1 cellular context compared by ENCODE assay signal in genomic region chr4:1899149-1900086, GRCh38.
TF ChIP-seq lines count a peak whose summit lies in the region.

No MANE protein-coding gene starts in this region.

TF ChIP-seq in K562, 482 proteins besides CTCF, POLR2A, EP300 and RAD21 (continued from another document):
- peak; percentile 72; the same call in 1 of the 2 replicates for TF ChIP-seq TFAP4 (CRISPR knock-in tag; IDR thresholded peaks at IDR 0.05; ENCODE audit: borderline replicate concordance)
- TF ChIP-seq IFI16 (CRISPR knock-in tag; IDR thresholded peaks at IDR 0.05) = no peak
- TF ChIP-seq ZNF699 (CRISPR knock-in tag; IDR thresholded peaks at IDR 0.05; ENCODE audit: insufficient replicate concordance) = no peak
- peak; percentile 91; the same call in 1 of the 2 replicates for TF ChIP-seq RREB1 (CRISPR knock-in tag; IDR thresholded peaks at IDR 0.05)
- TF ChIP-seq ETS1 (conservative IDR thresholded peaks at IDR 0.05; ENCODE audit: control insufficient read depth, low read depth, low read length) = 0 out of 2 replicates have a peak, but pooled peaks have one; percentile 35
- TF ChIP-seq MNT (conservative IDR thresholded peaks at IDR 0.05) = 0 out of 4 replicates have a peak, but pooled peaks of 1 of the 2 experiments have one; percentile 21
- peak; percentile 17; the same call in 1 of the 2 replicates for TF ChIP-seq ZBTB33 (CRISPR knock-in tag; IDR thresholded peaks at IDR 0.05)
- 0 out of 2 replicates have a peak, but pooled peaks have one; percentile 34 for TF ChIP-seq MAX (CRISPR knock-in tag; IDR thresholded peaks at IDR 0.05)
- TF ChIP-seq ZNF274 (IDR thresholded peaks at IDR 0.05; ENCODE audit: borderline replicate concordance, low read depth, low read length) = no peak
- TF ChIP-seq CC2D1A (IDR thresholded peaks at IDR 0.05) = peak; percentile 42
- peak; percentile 10; the same call in 1 of the 2 replicates for TF ChIP-seq JUND (IDR thresholded peaks at IDR 0.05; ENCODE audit: borderline replicate concordance, low read depth, low read length)
- TF ChIP-seq JUND (tag; IDR thresholded peaks at IDR 0.05; ENCODE audit: borderline replicate concordance, low read depth, low read length) = peak; percentile 19; the same call in 1 of the 3 replicates
- TF ChIP-seq RB1 (IDR thresholded peaks at IDR 0.05; ENCODE audit: low read depth) = peak; percentile 68; the same call in 1 of the 2 replicates
- TF ChIP-seq KAT7 (CRISPR knock-in tag; IDR thresholded peaks at IDR 0.05; ENCODE audit: borderline replicate concordance) = 0 out of 2 replicates have a peak, but pooled peaks have one; percentile 48
- peak; percentile 84 for TF ChIP-seq DEAF1 (CRISPR knock-in tag; IDR thresholded peaks at IDR 0.05)
- peak; percentile 68 to 97; a peak in 3 of 4 replicates for TF ChIP-seq RCOR1 (IDR thresholded peaks at IDR 0.05; ENCODE audit: borderline replicate concordance in 1 of 2, low read depth in 2 of 2, low read length in 2 of 2)
- peak; percentile 44; the same call in 1 of the 2 replicates for TF ChIP-seq STAG1 (CRISPR knock-in tag; IDR thresholded peaks at IDR 0.05; ENCODE audit: borderline replicate concordance)
- peak in 1 of 2 experiments; percentile 45; a peak in 1 of 4 replicates for TF ChIP-seq MAZ (CRISPR knock-in tag; conservative IDR thresholded peaks at IDR 0.05 in 1 of 2, IDR thresholded peaks at IDR 0.05 in 1 of 2)
- TF ChIP-seq ZMIZ1 (IDR thresholded peaks at IDR 0.05; ENCODE audit: low read depth in 2 of 2, low read length in 2 of 2) = 0 out of 4 replicates have a peak, but pooled peaks of 1 of the 2 experiments have one; percentile 33
- TF ChIP-seq CXXC5 (CRISPR knock-in tag; IDR thresholded peaks at IDR 0.05) = peak; percentile 52
- peak; percentile 98 for TF ChIP-seq CTBP1 (IDR thresholded peaks at IDR 0.05; ENCODE audit: borderline replicate concordance)
- peak; percentile 86 for TF ChIP-seq CBFB (CRISPR knock-in tag; IDR thresholded peaks at IDR 0.05)
- TF ChIP-seq HDGF (IDR thresholded peaks at IDR 0.05) = peak; percentile 58; the same call in 1 of the 2 replicates
- 0 out of 2 replicates have a peak, but pooled peaks have one; percentile 17 for TF ChIP-seq PREB (CRISPR knock-in tag; IDR thresholded peaks at IDR 0.05)
- peak; percentile 35; the same call in 1 of the 2 replicates for TF ChIP-seq L3MBTL2 (IDR thresholded peaks at IDR 0.05)
- TF ChIP-seq NUFIP1 (IDR thresholded peaks at IDR 0.05; ENCODE audit: partially characterized antibody) = no peak
- peak; percentile 73 for TF ChIP-seq CTCFL (IDR thresholded peaks at IDR 0.05; ENCODE audit: borderline replicate concordance, insufficient read depth, low read depth, low read length, poor library complexity, severe bottlenecking)
- peak; percentile 51; the same call in 1 of the 2 replicates for TF ChIP-seq ZEB2 (IDR thresholded peaks at IDR 0.05)
- TF ChIP-seq FOXJ2 (tag; IDR thresholded peaks at IDR 0.05) = no peak
- no peak for TF ChIP-seq RBBP5 (IDR thresholded peaks at IDR 0.05; ENCODE audit: borderline replicate concordance, insufficient read depth, low read length, poor library complexity, severe bottlenecking)
- peak; percentile 65; the same call in 1 of the 2 replicates for TF ChIP-seq HDAC2 (IDR thresholded peaks at IDR 0.05)
- TF ChIP-seq ESRRA (IDR thresholded peaks at IDR 0.05; ENCODE audit: borderline replicate concordance, low read depth) = peak; percentile 81; the same call in 1 of the 2 replicates
- TF ChIP-seq CREB1 (IDR thresholded peaks at IDR 0.05) = no peak
- peak; percentile 49; the same call in 1 of the 2 replicates for TF ChIP-seq CREB1 (CRISPR knock-in tag; IDR thresholded peaks at IDR 0.05)
- TF ChIP-seq SMC3 (conservative IDR thresholded peaks at IDR 0.05; ENCODE audit: insufficient read depth, low read depth, low read length) = peak; percentile 83
TF ChIP-seq in K562: peak in this region for 36.
